In the genomic region with DNA sequence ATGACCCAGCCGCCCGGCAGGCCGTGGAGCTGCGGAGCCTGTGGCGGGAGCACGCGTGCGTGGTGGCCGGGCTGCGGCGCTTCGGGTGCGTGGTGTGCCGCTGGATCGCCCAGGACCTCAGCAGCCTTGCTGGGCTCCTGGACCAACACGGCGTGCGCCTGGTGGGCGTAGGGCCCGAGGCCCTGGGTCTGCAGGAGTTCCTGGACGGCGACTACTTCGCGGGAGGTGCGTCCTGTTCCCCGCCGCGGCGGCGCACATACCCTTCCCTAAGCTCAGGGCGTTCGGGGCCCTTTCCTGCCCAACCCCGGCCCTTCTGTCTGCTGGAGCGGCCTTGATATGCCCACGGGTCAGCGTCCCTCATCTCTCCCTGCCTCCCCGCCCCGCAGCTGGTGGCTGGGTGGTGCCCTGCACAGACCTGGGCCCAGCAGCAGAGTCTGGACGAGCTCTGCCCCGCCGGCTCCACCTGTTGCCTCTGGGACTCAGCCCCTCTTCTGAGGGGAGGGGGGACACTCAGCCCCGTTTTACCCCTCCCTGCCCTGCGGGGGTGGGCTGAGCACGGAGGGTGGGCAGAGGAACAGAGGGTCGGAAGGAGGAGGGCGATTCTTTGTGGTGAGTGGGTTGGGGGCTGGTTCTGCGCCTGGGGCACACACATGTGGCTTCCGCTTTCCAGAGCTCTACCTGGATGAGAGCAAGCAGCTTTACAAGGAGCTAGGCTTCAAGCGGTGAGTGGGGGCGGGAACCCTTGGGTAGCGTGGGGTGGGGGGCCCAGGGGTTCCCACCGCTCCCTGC, we compare ENCODE assay signal across 1 cellular context.
TF ChIP-seq lines count a peak whose summit lies in the region.

No MANE protein-coding gene starts in this region.

TF ChIP-seq in HepG2, 621 proteins besides CTCF, POLR2A, EP300 and RAD21 (continued from another document and continues in another):
- TF ChIP-seq HDAC2 (CRISPR knock-in tag; IDR thresholded peaks at IDR 0.05) (no peak), ZNF83 (CRISPR knock-in tag; IDR thresholded peaks at IDR 0.05; ENCODE audit: borderline replicate concordance) (no peak), DNMT1 (CRISPR knock-in tag; IDR thresholded peaks at IDR 0.05) (no peak), ZNF652 (CRISPR knock-in tag; IDR thresholded peaks at IDR 0.05; ENCODE audit: borderline replicate concordance, low read depth) (no peak), ZC3H4 (CRISPR knock-in tag; IDR thresholded peaks at IDR 0.05; ENCODE audit: borderline replicate concordance) (no peak), ZNF234 (CRISPR knock-in tag; conservative IDR thresholded peaks at IDR 0.05) (0 out of 2 replicates have a peak, but pooled peaks have one; percentile 70), U2AF1 (optimal IDR thresholded peaks at IDR 0.05; ENCODE audit: low read depth, low read length) (no peak), ZNF777 (CRISPR knock-in tag; IDR thresholded peaks at IDR 0.05) (peak; percentile 86), HNF4A (CRISPR knock-in tag; IDR thresholded peaks at IDR 0.05) (no peak), PRPF4 (IDR thresholded peaks at IDR 0.05; ENCODE audit: low read depth, low read length, poor library complexity, severe bottlenecking) (no peak), ZNF878 (CRISPR knock-in tag; IDR thresholded peaks at IDR 0.05) (no peak), HMGA1 (CRISPR knock-in tag; conservative IDR thresholded peaks at IDR 0.05) (no peak), KLF12 (CRISPR knock-in tag; IDR thresholded peaks at IDR 0.05; ENCODE audit: borderline replicate concordance) (0 out of 2 replicates have a peak, but pooled peaks have one; percentile 43), ZZZ3 (CRISPR knock-in tag; IDR thresholded peaks at IDR 0.05; ENCODE audit: borderline replicate concordance) (no peak), NFE2L2 (IDR thresholded peaks at IDR 0.05; ENCODE audit: low read length) (no peak), ZNF180 (CRISPR knock-in tag; IDR thresholded peaks at IDR 0.05; ENCODE audit: borderline replicate concordance, low read depth) (no peak), ZNF431 (CRISPR knock-in tag; IDR thresholded peaks at IDR 0.05; ENCODE audit: borderline replicate concordance, low read depth) (no peak), KDM6A (CRISPR knock-in tag; IDR thresholded peaks at IDR 0.05; ENCODE audit: low read depth) (no peak)
- TF ChIP-seq, protein P1, sequence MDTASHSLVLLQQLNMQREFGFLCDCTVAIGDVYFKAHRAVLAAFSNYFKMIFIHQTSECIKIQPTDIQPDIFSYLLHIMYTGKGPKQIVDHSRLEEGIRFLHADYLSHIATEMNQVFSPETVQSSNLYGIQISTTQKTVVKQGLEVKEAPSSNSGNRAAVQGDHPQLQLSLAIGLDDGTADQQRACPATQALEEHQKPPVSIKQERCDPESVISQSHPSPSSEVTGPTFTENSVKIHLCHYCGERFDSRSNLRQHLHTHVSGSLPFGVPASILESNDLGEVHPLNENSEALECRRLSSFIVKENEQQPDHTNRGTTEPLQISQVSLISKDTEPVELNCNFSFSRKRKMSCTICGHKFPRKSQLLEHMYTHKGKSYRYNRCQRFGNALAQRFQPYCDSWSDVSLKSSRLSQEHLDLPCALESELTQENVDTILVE (CRISPR knock-in tag; IDR thresholded peaks at IDR 0.05): no peak
- TF ChIP-seq, protein P2, sequence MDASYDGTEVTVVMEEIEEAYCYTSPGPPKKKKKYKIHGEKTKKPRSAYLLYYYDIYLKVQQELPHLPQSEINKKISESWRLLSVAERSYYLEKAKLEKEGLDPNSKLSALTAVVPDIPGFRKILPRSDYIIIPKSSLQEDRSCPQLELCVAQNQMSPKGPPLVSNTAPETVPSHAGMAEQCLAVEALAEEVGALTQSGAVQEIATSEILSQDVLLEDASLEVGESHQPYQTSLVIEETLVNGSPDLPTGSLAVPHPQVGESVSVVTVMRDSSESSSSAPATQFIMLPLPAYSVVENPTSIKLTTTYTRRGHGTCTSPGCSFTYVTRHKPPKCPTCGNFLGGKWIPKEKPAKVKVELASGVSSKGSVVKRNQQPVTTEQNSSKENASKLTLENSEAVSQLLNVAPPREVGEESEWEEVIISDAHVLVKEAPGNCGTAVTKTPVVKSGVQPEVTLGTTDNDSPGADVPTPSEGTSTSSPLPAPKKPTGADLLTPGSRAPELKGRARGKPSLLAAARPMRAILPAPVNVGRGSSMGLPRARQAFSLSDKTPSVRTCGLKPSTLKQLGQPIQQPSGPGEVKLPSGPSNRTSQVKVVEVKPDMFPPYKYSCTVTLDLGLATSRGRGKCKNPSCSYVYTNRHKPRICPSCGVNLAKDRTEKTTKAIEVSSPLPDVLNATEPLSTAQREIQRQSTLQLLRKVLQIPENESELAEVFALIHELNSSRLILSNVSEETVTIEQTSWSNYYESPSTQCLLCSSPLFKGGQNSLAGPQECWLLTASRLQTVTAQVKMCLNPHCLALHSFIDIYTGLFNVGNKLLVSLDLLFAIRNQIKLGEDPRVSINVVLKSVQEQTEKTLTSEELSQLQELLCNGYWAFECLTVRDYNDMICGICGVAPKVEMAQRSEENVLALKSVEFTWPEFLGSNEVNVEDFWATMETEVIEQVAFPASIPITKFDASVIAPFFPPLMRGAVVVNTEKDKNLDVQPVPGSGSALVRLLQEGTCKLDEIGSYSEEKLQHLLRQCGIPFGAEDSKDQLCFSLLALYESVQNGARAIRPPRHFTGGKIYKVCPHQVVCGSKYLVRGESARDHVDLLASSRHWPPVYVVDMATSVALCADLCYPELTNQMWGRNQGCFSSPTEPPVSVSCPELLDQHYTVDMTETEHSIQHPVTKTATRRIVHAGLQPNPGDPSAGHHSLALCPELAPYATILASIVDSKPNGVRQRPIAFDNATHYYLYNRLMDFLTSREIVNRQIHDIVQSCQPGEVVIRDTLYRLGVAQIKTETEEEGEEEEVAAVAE (CRISPR knock-in tag; IDR thresholded peaks at IDR 0.05; ENCODE audit: borderline replicate concordance): no peak
- TF ChIP-seq, protein P3, sequence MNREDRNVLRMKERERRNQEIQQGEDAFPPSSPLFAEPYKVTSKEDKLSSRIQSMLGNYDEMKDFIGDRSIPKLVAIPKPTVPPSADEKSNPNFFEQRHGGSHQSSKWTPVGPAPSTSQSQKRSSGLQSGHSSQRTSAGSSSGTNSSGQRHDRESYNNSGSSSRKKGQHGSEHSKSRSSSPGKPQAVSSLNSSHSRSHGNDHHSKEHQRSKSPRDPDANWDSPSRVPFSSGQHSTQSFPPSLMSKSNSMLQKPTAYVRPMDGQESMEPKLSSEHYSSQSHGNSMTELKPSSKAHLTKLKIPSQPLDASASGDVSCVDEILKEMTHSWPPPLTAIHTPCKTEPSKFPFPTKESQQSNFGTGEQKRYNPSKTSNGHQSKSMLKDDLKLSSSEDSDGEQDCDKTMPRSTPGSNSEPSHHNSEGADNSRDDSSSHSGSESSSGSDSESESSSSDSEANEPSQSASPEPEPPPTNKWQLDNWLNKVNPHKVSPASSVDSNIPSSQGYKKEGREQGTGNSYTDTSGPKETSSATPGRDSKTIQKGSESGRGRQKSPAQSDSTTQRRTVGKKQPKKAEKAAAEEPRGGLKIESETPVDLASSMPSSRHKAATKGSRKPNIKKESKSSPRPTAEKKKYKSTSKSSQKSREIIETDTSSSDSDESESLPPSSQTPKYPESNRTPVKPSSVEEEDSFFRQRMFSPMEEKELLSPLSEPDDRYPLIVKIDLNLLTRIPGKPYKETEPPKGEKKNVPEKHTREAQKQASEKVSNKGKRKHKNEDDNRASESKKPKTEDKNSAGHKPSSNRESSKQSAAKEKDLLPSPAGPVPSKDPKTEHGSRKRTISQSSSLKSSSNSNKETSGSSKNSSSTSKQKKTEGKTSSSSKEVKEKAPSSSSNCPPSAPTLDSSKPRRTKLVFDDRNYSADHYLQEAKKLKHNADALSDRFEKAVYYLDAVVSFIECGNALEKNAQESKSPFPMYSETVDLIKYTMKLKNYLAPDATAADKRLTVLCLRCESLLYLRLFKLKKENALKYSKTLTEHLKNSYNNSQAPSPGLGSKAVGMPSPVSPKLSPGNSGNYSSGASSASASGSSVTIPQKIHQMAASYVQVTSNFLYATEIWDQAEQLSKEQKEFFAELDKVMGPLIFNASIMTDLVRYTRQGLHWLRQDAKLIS (CRISPR knock-in tag; IDR thresholded peaks at IDR 0.05): no peak
- TF ChIP-seq, protein P4, sequence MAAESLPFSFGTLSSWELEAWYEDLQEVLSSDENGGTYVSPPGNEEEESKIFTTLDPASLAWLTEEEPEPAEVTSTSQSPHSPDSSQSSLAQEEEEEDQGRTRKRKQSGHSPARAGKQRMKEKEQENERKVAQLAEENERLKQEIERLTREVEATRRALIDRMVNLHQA (CRISPR knock-in tag; IDR thresholded peaks at IDR 0.05): no peak
- TF ChIP-seq, protein P5, sequence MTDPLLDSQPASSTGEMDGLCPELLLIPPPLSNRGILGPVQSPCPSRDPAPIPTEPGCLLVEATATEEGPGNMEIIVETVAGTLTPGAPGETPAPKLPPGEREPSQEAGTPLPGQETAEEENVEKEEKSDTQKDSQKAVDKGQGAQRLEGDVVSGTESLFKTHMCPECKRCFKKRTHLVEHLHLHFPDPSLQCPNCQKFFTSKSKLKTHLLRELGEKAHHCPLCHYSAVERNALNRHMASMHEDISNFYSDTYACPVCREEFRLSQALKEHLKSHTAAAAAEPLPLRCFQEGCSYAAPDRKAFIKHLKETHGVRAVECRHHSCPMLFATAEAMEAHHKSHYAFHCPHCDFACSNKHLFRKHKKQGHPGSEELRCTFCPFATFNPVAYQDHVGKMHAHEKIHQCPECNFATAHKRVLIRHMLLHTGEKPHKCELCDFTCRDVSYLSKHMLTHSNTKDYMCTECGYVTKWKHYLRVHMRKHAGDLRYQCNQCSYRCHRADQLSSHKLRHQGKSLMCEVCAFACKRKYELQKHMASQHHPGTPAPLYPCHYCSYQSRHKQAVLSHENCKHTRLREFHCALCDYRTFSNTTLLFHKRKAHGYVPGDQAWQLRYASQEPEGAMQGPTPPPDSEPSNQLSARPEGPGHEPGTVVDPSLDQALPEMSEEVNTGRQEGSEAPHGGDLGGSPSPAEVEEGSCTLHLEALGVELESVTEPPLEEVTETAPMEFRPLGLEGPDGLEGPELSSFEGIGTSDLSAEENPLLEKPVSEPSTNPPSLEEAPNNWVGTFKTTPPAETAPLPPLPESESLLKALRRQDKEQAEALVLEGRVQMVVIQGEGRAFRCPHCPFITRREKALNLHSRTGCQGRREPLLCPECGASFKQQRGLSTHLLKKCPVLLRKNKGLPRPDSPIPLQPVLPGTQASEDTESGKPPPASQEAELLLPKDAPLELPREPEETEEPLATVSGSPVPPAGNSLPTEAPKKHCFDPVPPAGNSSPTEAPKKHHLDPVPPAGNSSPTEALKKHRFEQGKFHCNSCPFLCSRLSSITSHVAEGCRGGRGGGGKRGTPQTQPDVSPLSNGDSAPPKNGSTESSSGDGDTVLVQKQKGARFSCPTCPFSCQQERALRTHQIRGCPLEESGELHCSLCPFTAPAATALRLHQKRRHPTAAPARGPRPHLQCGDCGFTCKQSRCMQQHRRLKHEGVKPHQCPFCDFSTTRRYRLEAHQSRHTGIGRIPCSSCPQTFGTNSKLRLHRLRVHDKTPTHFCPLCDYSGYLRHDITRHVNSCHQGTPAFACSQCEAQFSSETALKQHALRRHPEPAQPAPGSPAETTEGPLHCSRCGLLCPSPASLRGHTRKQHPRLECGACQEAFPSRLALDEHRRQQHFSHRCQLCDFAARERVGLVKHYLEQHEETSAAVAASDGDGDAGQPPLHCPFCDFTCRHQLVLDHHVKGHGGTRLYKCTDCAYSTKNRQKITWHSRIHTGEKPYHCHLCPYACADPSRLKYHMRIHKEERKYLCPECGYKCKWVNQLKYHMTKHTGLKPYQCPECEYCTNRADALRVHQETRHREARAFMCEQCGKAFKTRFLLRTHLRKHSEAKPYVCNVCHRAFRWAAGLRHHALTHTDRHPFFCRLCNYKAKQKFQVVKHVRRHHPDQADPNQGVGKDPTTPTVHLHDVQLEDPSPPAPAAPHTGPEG (CRISPR knock-in tag; IDR thresholded peaks at IDR 0.05): no peak
- TF ChIP-seq, protein P6, sequence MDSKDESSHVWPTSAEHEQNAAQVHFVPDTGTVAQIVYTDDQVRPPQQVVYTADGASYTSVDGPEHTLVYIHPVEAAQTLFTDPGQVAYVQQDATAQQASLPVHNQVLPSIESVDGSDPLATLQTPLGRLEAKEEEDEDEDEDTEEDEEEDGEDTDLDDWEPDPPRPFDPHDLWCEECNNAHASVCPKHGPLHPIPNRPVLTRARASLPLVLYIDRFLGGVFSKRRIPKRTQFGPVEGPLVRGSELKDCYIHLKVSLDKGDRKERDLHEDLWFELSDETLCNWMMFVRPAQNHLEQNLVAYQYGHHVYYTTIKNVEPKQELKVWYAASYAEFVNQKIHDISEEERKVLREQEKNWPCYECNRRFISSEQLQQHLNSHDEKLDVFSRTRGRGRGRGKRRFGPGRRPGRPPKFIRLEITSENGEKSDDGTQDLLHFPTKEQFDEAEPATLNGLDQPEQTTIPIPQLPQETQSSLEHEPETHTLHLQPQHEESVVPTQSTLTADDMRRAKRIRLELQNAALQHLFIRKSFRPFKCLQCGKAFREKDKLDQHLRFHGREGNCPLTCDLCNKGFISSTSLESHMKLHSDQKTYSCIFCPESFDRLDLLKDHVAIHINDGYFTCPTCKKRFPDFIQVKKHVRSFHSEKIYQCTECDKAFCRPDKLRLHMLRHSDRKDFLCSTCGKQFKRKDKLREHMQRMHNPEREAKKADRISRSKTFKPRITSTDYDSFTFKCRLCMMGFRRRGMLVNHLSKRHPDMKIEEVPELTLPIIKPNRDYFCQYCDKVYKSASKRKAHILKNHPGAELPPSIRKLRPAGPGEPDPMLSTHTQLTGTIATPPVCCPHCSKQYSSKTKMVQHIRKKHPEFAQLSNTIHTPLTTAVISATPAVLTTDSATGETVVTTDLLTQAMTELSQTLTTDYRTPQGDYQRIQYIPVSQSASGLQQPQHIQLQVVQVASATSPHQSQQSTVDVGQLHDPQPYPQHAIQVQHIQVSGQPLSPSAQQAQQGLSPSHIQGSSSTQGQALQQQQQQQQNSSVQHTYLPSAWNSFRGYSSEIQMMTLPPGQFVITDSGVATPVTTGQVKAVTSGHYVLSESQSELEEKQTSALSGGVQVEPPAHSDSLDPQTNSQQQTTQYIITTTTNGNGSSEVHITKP (CRISPR knock-in tag; IDR thresholded peaks at IDR 0.05; ENCODE audit: low read depth): no peak
- TF ChIP-seq, protein P7, sequence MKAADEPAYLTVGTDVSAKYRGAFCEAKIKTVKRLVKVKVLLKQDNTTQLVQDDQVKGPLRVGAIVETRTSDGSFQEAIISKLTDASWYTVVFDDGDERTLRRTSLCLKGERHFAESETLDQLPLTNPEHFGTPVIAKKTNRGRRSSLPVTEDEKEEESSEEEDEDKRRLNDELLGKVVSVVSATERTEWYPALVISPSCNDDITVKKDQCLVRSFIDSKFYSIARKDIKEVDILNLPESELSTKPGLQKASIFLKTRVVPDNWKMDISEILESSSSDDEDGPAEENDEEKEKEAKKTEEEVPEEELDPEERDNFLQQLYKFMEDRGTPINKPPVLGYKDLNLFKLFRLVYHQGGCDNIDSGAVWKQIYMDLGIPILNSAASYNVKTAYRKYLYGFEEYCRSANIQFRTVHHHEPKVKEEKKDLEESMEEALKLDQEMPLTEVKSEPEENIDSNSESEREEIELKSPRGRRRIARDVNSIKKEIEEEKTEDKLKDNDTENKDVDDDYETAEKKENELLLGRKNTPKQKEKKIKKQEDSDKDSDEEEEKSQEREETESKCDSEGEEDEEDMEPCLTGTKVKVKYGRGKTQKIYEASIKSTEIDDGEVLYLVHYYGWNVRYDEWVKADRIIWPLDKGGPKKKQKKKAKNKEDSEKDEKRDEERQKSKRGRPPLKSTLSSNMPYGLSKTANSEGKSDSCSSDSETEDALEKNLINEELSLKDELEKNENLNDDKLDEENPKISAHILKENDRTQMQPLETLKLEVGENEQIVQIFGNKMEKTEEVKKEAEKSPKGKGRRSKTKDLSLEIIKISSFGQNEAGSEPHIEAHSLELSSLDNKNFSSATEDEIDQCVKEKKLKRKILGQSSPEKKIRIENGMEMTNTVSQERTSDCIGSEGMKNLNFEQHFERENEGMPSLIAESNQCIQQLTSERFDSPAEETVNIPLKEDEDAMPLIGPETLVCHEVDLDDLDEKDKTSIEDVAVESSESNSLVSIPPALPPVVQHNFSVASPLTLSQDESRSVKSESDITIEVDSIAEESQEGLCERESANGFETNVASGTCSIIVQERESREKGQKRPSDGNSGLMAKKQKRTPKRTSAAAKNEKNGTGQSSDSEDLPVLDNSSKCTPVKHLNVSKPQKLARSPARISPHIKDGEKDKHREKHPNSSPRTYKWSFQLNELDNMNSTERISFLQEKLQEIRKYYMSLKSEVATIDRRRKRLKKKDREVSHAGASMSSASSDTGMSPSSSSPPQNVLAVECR (CRISPR knock-in tag; IDR thresholded peaks at IDR 0.05; ENCODE audit: borderline replicate concordance): no peak; the same call in 1 of the 2 replicates
